8 cellular contexts compared by ENCODE assay signal in genomic region chr5:41925555-41925946, GRCh38. TPM values are rescaled to one million over a fixed set of nuclear protein-coding genes. Genes with fewer than 3 reads are reported as not detected.
DNase-seq lines count a peak whose midpoint lies in the region; ATAC-seq, FAIRE-seq and TF ChIP-seq lines count a peak whose summit lies in the region.

No MANE protein-coding gene starts in this region.

- H3K4me3 ChIP-seq in GM12865 (ENCODE audit: low read depth, low read length) (peak overlapping the region; percentile 99), PC-9 (peak overlapping the region; percentile 86), bronchial epithelial cell (ENCODE audit: low read depth, low read length) (peak overlapping the region; percentile 79)

- DNase-seq in GM12865 (ENCODE audit: low read depth) (peak; percentile 52), PC-9 (no peak), bronchial epithelial cell (ENCODE audit: low read depth) (peak; percentile 48), kidney glomerular epithelial cell (lab: John Stamatoyannopoulos, UW) (peak; percentile 17), GF-D8 (lab: John Stamatoyannopoulos, UW) (no peak)
- DNase-seq in stimulated activated CD4-positive, alpha-beta T cell treated with anti-CD3 and anti-CD28 coated beads, Interleukin-2, amount 100 ng/mL, for 24 hours = peak; percentile 42

- H3K36me3 ChIP-seq in PC-9 (ENCODE audit: low read depth) = no peaks in the 10 kb centered on the region
- H3K36me3 ChIP-seq in bronchial epithelial cell (ENCODE audit: control insufficient read depth, insufficient read depth, low read length) = no peaks in the 10 kb centered on the region

- BruUV-seq in PC-9 (replicated peaks; lab: Mats Ljungman, UMichigan) = TSS peak; percentile 56

- no peaks in the 10 kb centered on the region for H3K9me3 ChIP-seq in PC-9 (ENCODE audit: insufficient read depth, low read depth)

- no peaks in the 10 kb centered on the region; the same call in 1 of the 2 replicates for H4K20me1 ChIP-seq in PC-9 (ENCODE audit: insufficient read depth)

- FAIRE-seq in bronchial epithelial cell (lab: Jason Lieb, UNC) = no peak

- H3K79me2 ChIP-seq in PC-9 (ENCODE audit: low read depth) = no peaks in the 10 kb centered on the region

- H3K4me2 ChIP-seq in PC-9 = peak overlapping the region; percentile 84

- CTCF ChIA-PET in PC-9 (lab: Charles Lee) = interaction anchor here (0.7 to 1.7 kb wide), 3 partner anchors 22 to 964 kb away, joined by 3 to 5 read pairs (median 4); partner anchors contain the start of gene RIMOC1

- peak overlapping the region; percentile 98 for H2AFZ ChIP-seq in PC-9

- H3K27me3 ChIP-seq in PC-9 (ENCODE audit: insufficient read depth, low read depth) = no peaks in the 10 kb centered on the region
- no peaks in the 10 kb centered on the region for H3K27me3 ChIP-seq in bronchial epithelial cell (ENCODE audit: control insufficient read depth, insufficient read depth, low read length)

- peaks cover 9% of the 10 kb centered on the region; the same call in 1 of the 2 replicates for H3F3A ChIP-seq in PC-9 (ENCODE audit: insufficient read depth, low read depth)

- ATAC-seq in HG03060 (IDR thresholded peaks at IDR 0.05; ENCODE audit: low read depth, unreplicated experiment) = peak; percentile 8

- POLR2A ChIA-PET in PC-9 (lab: Charles Lee; ENCODE audit: unreplicated experiment) = interaction anchor here (0.5 to 1.0 kb wide), 6 partner anchors 12 to 1387 kb away, joined by 3 to 10 read pairs (median 4); partner anchors contain the start of gene RIMOC1

- H3K4me1 ChIP-seq in PC-9 (replicated peaks; ENCODE audit: insufficient read depth) = peaks cover 23% of the 10 kb centered on the region

- no peak for TF ChIP-seq CTCF in 22Rv1 (IDR thresholded peaks at IDR 0.05)
- no peak for TF ChIP-seq CTCF in GM12865 (IDR thresholded peaks at IDR 0.05; ENCODE audit: insufficient read depth, low read depth, low read length, missing control alignments)
- no peak for TF ChIP-seq CTCF in PC-9 (conservative IDR thresholded peaks at IDR 0.05)
- no peak for TF ChIP-seq CTCF in bronchial epithelial cell (IDR thresholded peaks at IDR 0.05; ENCODE audit: insufficient read depth, low read length, severe bottlenecking)

- intact Hi-C loops in PC-9 (cut with micrococcal nuclease; ENCODE audit: unreplicated experiment) = loop anchor here (1.0 to 10.0 kb wide), 4 partner anchors 21 to 1119 kb away; partner anchors contain the start of genes ANXA2R, OXCT1 and RIMOC1

- no peaks in the 10 kb centered on the region for H3K9me2 ChIP-seq in PC-9 (ENCODE audit: insufficient read depth)

- peak overlapping the region; percentile 67 for H3K27ac ChIP-seq in 22Rv1
- H3K27ac ChIP-seq in PC-9 = peak overlapping the region; percentile 18

RNA-seq across cellular contexts. Expression of gene FBXO4, which starts 0.5 kb away (rescaled TPM):
- 27.8 and 30.4 TPM in 2 replicates for total RNA-seq in PC-9 (2021)
- 6.3 and 9.5 TPM in 2 replicates for total RNA-seq in bronchial epithelial cell

RNA-seq across cellular contexts. Expression of gene RIMOC1, which starts 21.4 kb away (rescaled TPM):
- 40.1 and 68.6 TPM in 2 replicates for total RNA-seq in PC-9 (2021)
- 14.8 and 15.8 TPM in 2 replicates for total RNA-seq in bronchial epithelial cell

RNA-seq across cellular contexts. Expression of gene OXCT1, which starts 55.3 kb away (rescaled TPM):
- total RNA-seq in PC-9 (2021) = 22.5 and 29.7 TPM in 2 replicates
- total RNA-seq in bronchial epithelial cell = 15.3 and 20.5 TPM in 2 replicates

Comparison
In these comparisons a context has a peak if more than half of its experiments do, and no peak if none do; other contexts are left out.
1. DNase-seq: peak in GM12865 (single experiment), bronchial epithelial cell (single experiment), kidney glomerular epithelial cell (single experiment) and stimulated activated CD4-positive, alpha-beta T cell treated with anti-CD3 and anti-CD28 coated beads, Interleukin-2, amount 100 ng/mL, for 24 hours (2 of 2); none in PC-9 (0 of 2) and GF-D8 (single experiment).
2. Peak in every context shown above with its lines, with median percentiles within 50 percentile points of each other: H3K4me3 ChIP-seq.